Comparison of ENCODE assay signal across 9 cellular contexts in genomic region chr1:168146160-168146539, GRCh38.
"Had no signal": no experiment of that assay in that cellular context is flagged by ENCODE, and none has a peak within 500 bp of the region (broad histone marks: within the 10 kb centered on the region; RNA-seq: fewer than 3 reads in every experiment).

No MANE protein-coding gene starts in this region.

- H3K4me1 ChIP-seq: adrenal gland, parathyroid adenoma had no signal

- H3K9ac ChIP-seq: parathyroid adenoma had no signal

- H3K4me3 Mint-ChIP-seq: activated CD4-positive, alpha-beta T cell treated with anti-CD3 and anti-CD28 coated beads, Interleukin-2, amount 10 ng/mL, durations not matched to agents 7 days and 5 days had no signal

- DNase-seq: cortex of kidney had no signal

- H3K27me3 Mint-ChIP-seq: activated B cell treated with CpG ODN at 0.5 μM for 24 hours; stimulated activated naive CD8-positive, alpha-beta T cell treated with anti-CD3 and anti-CD28 coated beads, Interleukin-15, amount 100 ng/mL, for 72 hours had no signal

- H3K27me3 ChIP-seq: adrenal gland, gastroesophageal sphincter, testis had no signal

- H3K9me3 ChIP-seq: adrenal gland, gastroesophageal sphincter, testis had no signal

- H3K36me3 ChIP-seq: adrenal gland, gastroesophageal sphincter had no signal

- H3K27ac ChIP-seq: adrenal gland, parathyroid adenoma, testis had no signal

- H3K4me3 ChIP-seq: adrenal gland, gastroesophageal sphincter had no signal

- H3K9me3 Mint-ChIP-seq: activated B cell treated with CpG ODN at 0.5 μM for 24 hours; activated CD4-positive, alpha-beta T cell treated with anti-CD3 and anti-CD28 coated beads, Interleukin-2, amount 10 ng/mL, durations not matched to agents 7 days and 5 days; activated T-helper 2 cell treated with anti-CD3 and anti-CD28 coated beads, Interferon-gamma antibody, Interleukin-2, Interleukin-4, amounts not matched to agents 10 μg/mL and 5 μg/mL and 100 μg/mL, durations not matched to agents 14 hours and 24 hours and 36 hours; stimulated activated naive CD8-positive, alpha-beta T cell treated with anti-CD3 and anti-CD28 coated beads, Interleukin-15, amount 100 ng/mL, for 72 hours had no signal

- H3K27ac Mint-ChIP-seq: activated CD4-positive, alpha-beta T cell treated with anti-CD3 and anti-CD28 coated beads, Interleukin-2, amount 10 ng/mL, durations not matched to agents 7 days and 5 days; activated T-helper 2 cell treated with anti-CD3 and anti-CD28 coated beads, Interferon-gamma antibody, Interleukin-2, Interleukin-4, amounts not matched to agents 10 μg/mL and 5 μg/mL and 100 μg/mL, durations not matched to agents 14 hours and 24 hours and 36 hours; stimulated activated naive CD8-positive, alpha-beta T cell treated with anti-CD3 and anti-CD28 coated beads, Interleukin-15, amount 100 ng/mL, for 72 hours had no signal
